In genomic region chr7:149090397-149091195, GRCh38 we compare ENCODE assay signal across 8 cellular contexts. TPM values are rescaled to one million over a fixed set of nuclear protein-coding genes. Genes with fewer than 3 reads are reported as not detected.
DNase-seq lines count a peak whose midpoint lies in the region; ATAC-seq, FAIRE-seq and TF ChIP-seq lines count a peak whose summit lies in the region.

TSS of gene ZNF786 (minus strand) at chr7:149090718. CDS start at chr7:149090640, 78 bp downstream.

- ATAC-seq in GM18907 (IDR thresholded peaks at IDR 0.05; ENCODE audit: unreplicated experiment): peak; percentile 89
- ATAC-seq in HG03139 (IDR thresholded peaks at IDR 0.05; ENCODE audit: unreplicated experiment): peak; percentile 88

- H3K27ac ChIP-seq in keratinocyte (ENCODE audit: control insufficient read depth, insufficient read depth, low read length): peak within 1 kb of the TSS; percentile 83

- H3K27me3 ChIP-seq in bronchial epithelial cell (ENCODE audit: control insufficient read depth, insufficient read depth, low read length) (no peaks in the 10 kb centered on the region), keratinocyte (ENCODE audit: control insufficient read depth, extremely low read depth, insufficient read depth, low read length) (no peaks in the 10 kb centered on the region)

- no peaks in the 10 kb centered on the region for H4K20me1 ChIP-seq in keratinocyte (ENCODE audit: control insufficient read depth, extremely low read depth, insufficient read depth, low read length)

- H2AFZ ChIP-seq in keratinocyte (ENCODE audit: control insufficient read depth, low read length): peak within 1 kb of the TSS; percentile 97

- peak; percentile 75 for TF ChIP-seq CTCF in AG09309 (IDR thresholded peaks at IDR 0.05; ENCODE audit: control insufficient read depth, insufficient read depth, low read depth, low read length, missing control alignments)
- TF ChIP-seq CTCF in WI38 (IDR thresholded peaks at IDR 0.05; ENCODE audit: low read depth, low read length): peak; percentile 92
- TF ChIP-seq CTCF in bronchial epithelial cell (IDR thresholded peaks at IDR 0.05; ENCODE audit: insufficient read depth, low read length, severe bottlenecking): peak; percentile 88
- peak; percentile 59 to 87 (median 82) for TF ChIP-seq CTCF in keratinocyte (optimal IDR thresholded peaks at IDR 0.05 in 1 of 3, IDR thresholded peaks at IDR 0.05 in 1 of 3, conservative IDR thresholded peaks at IDR 0.05 in 1 of 3; ENCODE audit: extremely low read depth in 1 of 3, insufficient read depth in 2 of 3, low read length in 3 of 3)

- dilution Hi-C loops in keratinocyte (cut with MboI; ENCODE audit: extremely low pct_ligation_motif_present, low sequenced_read_pairs): no loop called here

- H3K9me1 ChIP-seq in keratinocyte (ENCODE audit: control insufficient read depth, extremely low read depth, insufficient read depth, low read length): no peaks in the 10 kb centered on the region

- DNase-seq in AG09309 (ENCODE audit: low read depth) (peak; percentile 52), NCI-H2196 (lab: John Stamatoyannopoulos, UW; ENCODE audit: unreplicated experiment) (peak; percentile 93), bronchial epithelial cell (ENCODE audit: low read depth) (peak; percentile 72), keratinocyte (ENCODE audit: low read depth, low spot score) (peak; percentile 33)
- DNase-seq in stimulated activated CD4-positive, alpha-beta T cell treated with anti-CD3 and anti-CD28 coated beads, Interleukin-12 subunit alpha, Interleukin-12 subunit beta, amount 100 ng/mL, for 48 hours (ENCODE audit: low read depth in 2 of 3, low spot score in 1 of 3): peak; percentile 89 to 95 (median 92)

- peak within 1 kb of the TSS; percentile 87 for H3K9ac ChIP-seq in keratinocyte (ENCODE audit: control insufficient read depth, extremely low read depth, insufficient read depth, low read length)

- H3K4me2 ChIP-seq in keratinocyte (ENCODE audit: control insufficient read depth, extremely low read depth, insufficient read depth, low read depth, low read length): peak within 1 kb of the TSS; percentile 88

- no peak for FAIRE-seq in bronchial epithelial cell (lab: Jason Lieb, UNC)
- no peak for FAIRE-seq in keratinocyte (lab: Jason Lieb, UNC)

- H3K79me2 ChIP-seq in keratinocyte (ENCODE audit: control insufficient read depth, insufficient read depth, low read length): peaks cover 25% of the 10 kb centered on the region

- H3K4me3 ChIP-seq in AG09309 (ENCODE audit: control insufficient read depth, low read depth, low read length): peak within 1 kb of the TSS; percentile 99
- peak within 1 kb of the TSS; percentile 78 for H3K4me3 ChIP-seq in WI38 (ENCODE audit: low read depth, low read length)
- H3K4me3 ChIP-seq in bronchial epithelial cell (ENCODE audit: low read depth, low read length): peak within 1 kb of the TSS; percentile 99
- H3K4me3 ChIP-seq in keratinocyte (ENCODE audit: control insufficient read depth in 2 of 3, extremely low read depth in 1 of 3, insufficient read depth in 2 of 3, low read depth in 1 of 3, low read length in 3 of 3): peak within 1 kb of the TSS; percentile 85 to 94 (median 93)

- H3K36me3 ChIP-seq in bronchial epithelial cell (ENCODE audit: control insufficient read depth, insufficient read depth, low read length) (no peaks in the 10 kb centered on the region), keratinocyte (ENCODE audit: control insufficient read depth in 2 of 2, extremely low read depth in 1 of 2, insufficient read depth in 2 of 2, low read length in 2 of 2) (no peaks in the 10 kb centered on the region)

- no peaks in the 10 kb centered on the region for H3K4me1 ChIP-seq in keratinocyte (ENCODE audit: control insufficient read depth, extremely low read depth, insufficient read depth, low read length)

- H3K9me3 ChIP-seq in keratinocyte (ENCODE audit: control insufficient read depth, low read depth, low read length): no peaks in the 10 kb centered on the region

RNA-seq across cellular contexts. Expression of gene ZNF786, which starts in this region (rescaled TPM):
- total RNA-seq in bronchial epithelial cell: 8.4 and 9.0 TPM in 2 replicates
- 2.8 to 4.0 TPM (median 3.3 TPM) in 3 replicates for polyA plus RNA-seq in keratinocyte
- polyA plus RNA-seq in keratinocyte (2011; ENCODE audit: low read depth): 1.9 TPM
- polyA plus RNA-seq in keratinocyte (2011; cell fraction: cytosol; rRNA removed): 2.1 and 2.2 TPM in 2 replicates
- polyA plus RNA-seq in keratinocyte (2011; cell fraction: nucleus; rRNA removed): 6.6 and 6.9 TPM in 2 replicates
- polyA plus RNA-seq in keratinocyte (2012; ENCODE audit: low replicate concordance): 3.7 and 4.2 TPM in 2 replicates
- 2.3 to 9.4 TPM (median 7.8 TPM) in 3 replicates for polyA minus RNA-seq in keratinocyte
- 9.2 TPM for polyA minus RNA-seq in keratinocyte (2011; cell fraction: cytosol; rRNA and poly(A)+ RNA removed)
- 7.7 and 11.5 TPM in 2 replicates for polyA minus RNA-seq in keratinocyte (2011; cell fraction: nucleus; rRNA and poly(A)+ RNA removed)

Comparison
In these comparisons a context has a peak if more than half of its experiments do, and no peak if none do; other contexts are left out.
1. Peak in every context shown above with its lines: DNase-seq, ATAC-seq, H3K4me3 ChIP-seq and H3K27ac ChIP-seq.
2. DNase-seq: peak in every context shown above with its lines; median percentile 93 in NCI-H2196; 92 in stimulated activated CD4-positive, alpha-beta T cell treated with anti-CD3 and anti-CD28 coated beads, Interleukin-12 subunit alpha, Interleukin-12 subunit beta, amount 100 ng/mL, for 48 hours; 72 in bronchial epithelial cell; 52 in AG09309; 33 in keratinocyte.